Comparison of ENCODE assay signal across 13 cellular contexts in the genomic region with DNA sequence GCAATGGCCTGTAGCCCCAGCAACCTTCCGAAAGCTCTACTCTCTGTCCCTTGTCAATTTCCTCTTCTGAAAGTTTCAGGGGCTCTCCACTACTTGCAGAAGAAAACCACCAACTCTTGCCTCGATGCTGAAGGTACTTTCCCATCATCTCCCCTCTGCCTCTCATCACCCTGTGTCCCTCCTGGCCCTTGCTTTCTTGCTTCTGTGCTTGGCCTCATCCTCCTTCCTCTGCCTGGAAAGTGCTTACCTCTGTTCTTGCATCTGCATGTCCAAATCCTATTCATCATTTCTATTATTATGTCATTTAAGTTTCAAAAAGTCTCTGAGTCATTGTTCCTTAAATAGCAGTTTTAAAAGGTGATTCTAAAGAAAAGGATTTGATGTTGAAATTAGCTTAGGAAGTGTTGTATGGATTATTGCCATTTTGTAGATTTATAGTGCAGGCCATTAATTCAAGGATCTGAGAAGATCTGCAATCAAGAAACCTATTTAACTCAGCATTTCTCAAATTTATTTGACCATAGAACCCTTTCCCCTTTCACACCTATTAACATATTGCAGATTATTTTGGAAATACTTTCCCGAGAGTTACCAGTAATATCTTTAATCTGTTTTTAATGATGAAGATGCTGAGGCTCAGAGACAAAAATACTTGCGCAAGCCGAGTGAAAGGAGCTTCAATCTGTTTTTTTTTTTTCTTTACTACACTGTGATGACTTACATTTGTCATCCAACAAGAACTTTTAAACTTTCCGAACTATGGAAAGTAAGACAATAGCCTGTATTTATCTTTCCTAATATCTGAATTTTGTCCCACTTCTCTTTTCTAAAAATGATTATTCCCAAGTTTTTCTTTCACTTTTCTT. TPM values are rescaled to one million over a fixed set of nuclear protein-coding genes. Genes with fewer than 3 reads are reported as not detected.
DNase-seq lines count a peak whose midpoint lies in the region; ATAC-seq and TF ChIP-seq lines count a peak whose summit lies in the region.
"Had no signal": no experiment of that assay in that cellular context is flagged by ENCODE, and none has a peak within 500 bp of the region (broad histone marks: within the 10 kb centered on the region; RNA-seq: fewer than 3 reads in every experiment).

No MANE protein-coding gene starts in this region.

- no peak overlapping the region for H3K9ac ChIP-seq in neural progenitor cell

- H3K4me1 ChIP-seq in neural progenitor cell (no peaks in the 10 kb centered on the region), right atrium auricular region (peaks cover 0 to 9% of the 10 kb centered on the region in 2 donors)

- H3K4me3 ChIP-seq in neural progenitor cell (no peak overlapping the region), right atrium auricular region (no peak overlapping the region)

- H2AFZ ChIP-seq in neural progenitor cell (replicated peaks), result peak overlapping the region; percentile 22

- no peak for DNase-seq in neural progenitor cell (ENCODE audit: low spot score)
- no peak for DNase-seq in RKO (ENCODE audit: low spot score)
- DNase-seq in DMS114 treated with DMSO at 0.1 percent for 48 hours (lab: John Stamatoyannopoulos, UW; ENCODE audit: unreplicated experiment), result no peak
- no peak for DNase-seq in right atrium auricular region (ENCODE audit: low spot score)
- DNase-seq: left colon, NCI-H526, right cardiac atrium had no signal

- H3K27me3 Mint-ChIP-seq in neural progenitor cell (ENCODE audit: insufficient read depth, low read depth), result peaks cover 2% of the 10 kb centered on the region

- H3K79me2 ChIP-seq in neural progenitor cell (ENCODE audit: low read depth), result no peaks in the 10 kb centered on the region

- H3K27me3 ChIP-seq in neural progenitor cell (no peaks in the 10 kb centered on the region), right atrium auricular region (no peaks in the 10 kb centered on the region)

- H3K27ac ChIP-seq in neural progenitor cell, result no peak overlapping the region
- no peak overlapping the region for H3K27ac ChIP-seq in right atrium auricular region

- ATAC-seq in GM19023 (IDR thresholded peaks at IDR 0.05; ENCODE audit: unreplicated experiment) (peak; percentile 82), GM21825 (IDR thresholded peaks at IDR 0.05; ENCODE audit: unreplicated experiment) (peak; percentile 87), HG03442 (IDR thresholded peaks at IDR 0.05; ENCODE audit: unreplicated experiment) (peak; percentile 83)
- ATAC-seq: HepG2, left colon, right cardiac atrium had no signal

- TF ChIP-seq CTCF in neural progenitor cell (IDR thresholded peaks at IDR 0.05), result no peak
- no peak for TF ChIP-seq CTCF in right atrium auricular region (IDR thresholded peaks at IDR 0.05)

- no peak overlapping the region for H3K27ac Mint-ChIP-seq in neural progenitor cell
- H3K27ac Mint-ChIP-seq: activated naive CD4-positive, alpha-beta T cell treated with anti-CD3 and anti-CD28 coated beads, Interleukin-2, amount 50 U/mL, for 72 hours had no signal

- no peaks in the 10 kb centered on the region for H4K20me1 ChIP-seq in neural progenitor cell (ENCODE audit: low read depth)

- H3K36me3 ChIP-seq in neural progenitor cell, result no peaks in the 10 kb centered on the region
- no peaks in the 10 kb centered on the region for H3K36me3 ChIP-seq in right atrium auricular region

- no peaks in the 10 kb centered on the region for H3K36me3 Mint-ChIP-seq in neural progenitor cell
- H3K36me3 Mint-ChIP-seq: activated naive CD4-positive, alpha-beta T cell treated with anti-CD3 and anti-CD28 coated beads, Interleukin-2, amount 50 U/mL, for 72 hours had no signal

- no peaks in the 10 kb centered on the region for H3K9me3 Mint-ChIP-seq in neural progenitor cell
- H3K9me3 Mint-ChIP-seq: activated naive CD4-positive, alpha-beta T cell treated with anti-CD3 and anti-CD28 coated beads, Interleukin-2, amount 50 U/mL, for 72 hours had no signal

- no peaks in the 10 kb centered on the region for H3K9me3 ChIP-seq in neural progenitor cell (ENCODE audit: low read depth)
- no peaks in the 10 kb centered on the region for H3K9me3 ChIP-seq in right atrium auricular region

- peaks cover 10% of the 10 kb centered on the region for H3K4me1 Mint-ChIP-seq in neural progenitor cell

- no peak overlapping the region for H3K4me2 ChIP-seq in neural progenitor cell

- no peaks in the 10 kb centered on the region for H3F3A ChIP-seq in neural progenitor cell (ENCODE audit: low read depth)

- no peak overlapping the region for H3K4me3 Mint-ChIP-seq in neural progenitor cell

RNA-seq across cellular contexts. Expression of gene CFAP161, which starts 22.3 kb away (rescaled TPM):
- total RNA-seq in neural progenitor cell (ENCODE audit: low replicate concordance) (1.9 TPM in 1 of 2 replicates, not detected in the other), right atrium auricular region (1 to 10 TPM in 1 of 2 donors, not detected in 1; 6.2 TPM)
- total RNA-seq: activated naive CD4-positive, alpha-beta T cell treated with anti-CD3 and anti-CD28 coated beads, Interleukin-2, amount 50 U/mL, for 72 hours; G401; HepG2; left colon had no signal
